ENCODE assay signal across 23 cellular contexts in the genomic region with DNA sequence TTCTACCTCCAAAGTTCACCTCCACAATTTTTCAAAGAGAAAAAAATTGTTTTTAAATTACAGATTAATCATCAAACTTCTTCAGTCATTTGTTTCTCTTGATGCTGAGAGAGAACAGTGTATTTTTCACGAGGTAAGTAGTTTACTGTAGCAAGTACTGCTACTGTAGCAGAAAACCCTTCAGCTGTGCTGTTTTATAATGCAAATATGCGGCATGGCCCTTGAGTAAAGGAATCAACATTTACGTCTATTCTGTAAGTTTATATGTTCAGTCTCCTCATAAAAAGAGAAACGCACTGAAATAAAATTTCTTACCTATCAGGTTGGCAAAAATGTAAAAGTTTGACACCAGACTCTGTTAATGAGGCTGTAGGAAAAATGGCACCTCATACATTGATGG.
"Had no signal": no experiment of that assay in that cellular context is flagged by ENCODE, and none has a peak within 500 bp of the region (broad histone marks: within the 10 kb centered on the region; RNA-seq: fewer than 3 reads in every experiment).

No MANE protein-coding gene starts in this region.

- H3K4me1 ChIP-seq: Peyer's patch, SJCRH30 had no signal

- H3K36me3 ChIP-seq: Peyer's patch, SJCRH30 had no signal

- H3K4me1 Mint-ChIP-seq: IgD-negative memory B cell had no signal

- H3K27ac ChIP-seq: HL-60, KMS-11, PC-9, Peyer's patch, SJCRH30 had no signal

- H3K27me3 Mint-ChIP-seq: IgD-negative memory B cell had no signal

- H3K4me3 ChIP-seq: K562, PC-9, Peyer's patch, SJCRH30 had no signal

- H3K9me3 Mint-ChIP-seq: IgD-negative memory B cell had no signal

- H3K9me3 ChIP-seq: Peyer's patch, SJCRH30 had no signal

- ATAC-seq: K562, Right ventricle myocardium inferior, SK-N-SH treated with all-trans-retinoic acid at 6 μM for 48 hours had no signal

- DNase-seq: Kasumi-1; MM.1S; NCI-H1092 treated with DMSO at 0.1 percent for 48 hours; NCI-H1436; NCI-H187 treated with DMSO at 0.1 percent for 48 hours; NCI-H2029 treated with DMSO at 0.1 percent for 48 hours; NCI-H2107; NCI-H2227 treated with DMSO at 0.1 percent for 48 hours; NCI-H524 treated with DMSO at 0.1 percent for 48 hours; NCI-H69; NCI-H774; NK-92 treated with Interleukin-12 subunit alpha and Interleukin-12 subunit beta, amount 100 ng/mL, for 24 hours; OCI-M1; PC-9; Peyer's patch; SHP77 treated with DMSO at 0.1 percent for 48 hours; SJCRH30 had no signal

- H3K27ac Mint-ChIP-seq: IgD-negative memory B cell had no signal

- H3K36me3 Mint-ChIP-seq: IgD-negative memory B cell had no signal

- H3K4me3 Mint-ChIP-seq: IgD-negative memory B cell had no signal

- H2AFZ ChIP-seq: PC-9 had no signal

- H3K4me2 ChIP-seq: KMS-11, PC-9 had no signal

- H3K9ac ChIP-seq: KMS-11 had no signal

- H3K27me3 ChIP-seq: Peyer's patch, SJCRH30 had no signal
